Comparison of ENCODE assay signal across 15 cellular contexts in genomic region chr1:112515311-112516009, GRCh38. TPM values are rescaled to one million over a fixed set of nuclear protein-coding genes. Genes with fewer than 3 reads are reported as not detected.
DNase-seq lines count a peak whose midpoint lies in the region; ATAC-seq and TF ChIP-seq lines count a peak whose summit lies in the region.
"Had no signal": no experiment of that assay in that cellular context is flagged by ENCODE, and none has a peak within 500 bp of the region (broad histone marks: within the 10 kb centered on the region; RNA-seq: fewer than 3 reads in every experiment).

No MANE protein-coding gene starts in this region.

- H3K4me1 Mint-ChIP-seq in WTC11, result peaks cover 16% of the 10 kb centered on the region
- H3K4me1 Mint-ChIP-seq in CD8-positive, alpha-beta T cell (ENCODE audit: low read depth), result no peaks in the 10 kb centered on the region

- CTCF ChIA-PET in WTC11 (lab: Charles Lee), result interaction anchor here (0.9 kb wide), 1 partner anchor 13 kb away, joined by 3 read pairs; no protein-coding TSS in a partner anchor
- CTCF ChIA-PET in CD8-positive, alpha-beta T cell (lab: Charles Lee), result interaction anchor here (1.0 kb wide), 1 partner anchor 9 kb away, joined by 4 read pairs; no protein-coding TSS in a partner anchor

- H3K36me3 ChIP-seq in CD8-positive, alpha-beta T cell (ENCODE audit: insufficient read depth, low read length), result no peaks in the 10 kb centered on the region
- H3K36me3 ChIP-seq: gastrocnemius medialis, upper lobe of right lung had no signal

- no peak overlapping the region for H3K4me3 ChIP-seq in foreskin fibroblast (ENCODE audit: low read depth in 1 of 2, low read length in 2 of 2)
- H3K4me3 ChIP-seq in CD8-positive, alpha-beta T cell (ENCODE audit: low read depth, low read length), result no peak overlapping the region
- H3K4me3 ChIP-seq: gastrocnemius medialis, upper lobe of right lung had no signal

- DNase-seq in NCI-H510A treated with DMSO at 0.1 percent for 48 hours (lab: John Stamatoyannopoulos, UW) (peak; percentile 46), NCI-H510A (lab: John Stamatoyannopoulos, UW) (no peak), WTC11 (ENCODE audit: low spot score) (peak; percentile 44), foreskin fibroblast (peak; percentile 77 to 90), sciatic nerve (ENCODE audit: low spot score) (no peak)
- no peak for DNase-seq in activated CD4-positive, alpha-beta T cell treated with anti-CD3 and anti-CD28 coated beads, Interleukin-2, amount 50 U/mL, for 1 hour
- no peak for DNase-seq in CD8-positive, alpha-beta T cell
- DNase-seq: 8988T, activated T-cell treated with anti-CD3 and anti-CD28 coated beads for 4 hours, gastrocnemius medialis, midbrain, NCI-H1048, upper lobe of right lung had no signal

- no peak overlapping the region for H3K27ac Mint-ChIP-seq in WTC11
- no peak overlapping the region for H3K27ac Mint-ChIP-seq in CD8-positive, alpha-beta T cell

- H3K4me1 ChIP-seq in CD8-positive, alpha-beta T cell (ENCODE audit: insufficient read depth, low read length), result no peaks in the 10 kb centered on the region
- H3K4me1 ChIP-seq: gastrocnemius medialis, upper lobe of right lung had no signal

- H3K9me3 ChIP-seq in CD8-positive, alpha-beta T cell (ENCODE audit: low read length), result no peaks in the 10 kb centered on the region
- H3K9me3 ChIP-seq: gastrocnemius medialis, upper lobe of right lung had no signal

- TF ChIP-seq CTCF in WTC11 (IDR thresholded peaks at IDR 0.05) (no peak), foreskin fibroblast (IDR thresholded peaks at IDR 0.05; ENCODE audit: low read depth, low read length) (no peak)
- TF ChIP-seq CTCF in CD8-positive, alpha-beta T cell (IDR thresholded peaks at IDR 0.05), result no peak

- no peaks in the 10 kb centered on the region for H3K27me3 ChIP-seq in CD8-positive, alpha-beta T cell (ENCODE audit: insufficient read depth, low read length)
- H3K27me3 ChIP-seq: upper lobe of right lung had no signal

- H3K27ac ChIP-seq in CD8-positive, alpha-beta T cell (ENCODE audit: low read depth, low read length), result no peak overlapping the region
- H3K27ac ChIP-seq: gastrocnemius medialis, upper lobe of right lung had no signal

- POLR2A ChIA-PET in WTC11 (lab: Charles Lee), result interaction anchor here (0.5 kb wide), 1 partner anchor 46 kb away, joined by 4 read pairs; no protein-coding TSS in a partner anchor
- POLR2A ChIA-PET in CD8-positive, alpha-beta T cell (lab: Charles Lee), result no interaction called here

- ATAC-seq in WTC11 (peak; percentile 76), sciatic nerve (peak; percentile 23), HG03439 (IDR thresholded peaks at IDR 0.05; ENCODE audit: unreplicated experiment) (no peak)
- ATAC-seq in CD8-positive, alpha-beta T cell, result no peak
- ATAC-seq: gastrocnemius medialis, upper lobe of right lung had no signal

- H3K9me3 Mint-ChIP-seq in WTC11, result no peaks in the 10 kb centered on the region
- no peaks in the 10 kb centered on the region for H3K9me3 Mint-ChIP-seq in CD8-positive, alpha-beta T cell
- H3K9me3 Mint-ChIP-seq: brain had no signal

- intact Hi-C loops in sciatic nerve (cut with DNase I), result no loop called here
- intact Hi-C loops in CD8-positive, alpha-beta T cell (cut with DNase I, micrococcal nuclease), result no loop called here

- peaks cover 31% of the 10 kb centered on the region for H3K27me3 Mint-ChIP-seq in WTC11 (ENCODE audit: low read depth)
- H3K27me3 Mint-ChIP-seq in CD8-positive, alpha-beta T cell (ENCODE audit: low read depth), result peaks cover 5% of the 10 kb centered on the region

- no peaks in the 10 kb centered on the region for H3K36me3 Mint-ChIP-seq in WTC11
- no peaks in the 10 kb centered on the region for H3K36me3 Mint-ChIP-seq in CD8-positive, alpha-beta T cell
- H3K36me3 Mint-ChIP-seq: brain had no signal

- H3K4me3 Mint-ChIP-seq in WTC11, result no peak overlapping the region
- H3K4me3 Mint-ChIP-seq in CD8-positive, alpha-beta T cell, result no peak overlapping the region

TF ChIP-seq in WTC11, 78 proteins besides CTCF, POLR2A, EP300 and RAD21:
- TF ChIP-seq NFATC4 (CRISPR knock-in tag; IDR thresholded peaks at IDR 0.05) (no peak), HMGA2 (CRISPR knock-in tag; IDR thresholded peaks at IDR 0.05) (no peak), E2F1 (CRISPR knock-in tag; IDR thresholded peaks at IDR 0.05) (no peak), USF2 (CRISPR knock-in tag; IDR thresholded peaks at IDR 0.05) (no peak)
TF ChIP-seq in WTC11: peak in this region for 0.

RNA-seq across cellular contexts. Expression of gene WNT2B, which starts 6.7 kb away (rescaled TPM):
- total RNA-seq in WTC11 (2021), result 1.0 to 1.2 TPM (median 1.0 TPM) in 3 replicates
- 10.9 TPM for total RNA-seq in sciatic nerve
- total RNA-seq in CD8-positive, alpha-beta T cell, result under 1 TPM; 0.41 to 0.47 TPM

Comparison
In these comparisons a context has a peak if more than half of its experiments do, and no peak if none do; other contexts are left out.
1. DNase-seq: peak in NCI-H510A treated with DMSO at 0.1 percent for 48 hours (single experiment), WTC11 (single experiment) and foreskin fibroblast (2 of 2); none in NCI-H510A (single experiment), sciatic nerve (single experiment), activated CD4-positive, alpha-beta T cell treated with anti-CD3 and anti-CD28 coated beads, Interleukin-2, amount 50 U/mL, for 1 hour (single experiment) and CD8-positive, alpha-beta T cell (0 of 7).
2. ATAC-seq: peak in WTC11 (single experiment) and sciatic nerve (single experiment); none in HG03439 (single experiment) and CD8-positive, alpha-beta T cell (single experiment).